Comparison of ENCODE assay signal across 10 cellular contexts in the genomic region with DNA sequence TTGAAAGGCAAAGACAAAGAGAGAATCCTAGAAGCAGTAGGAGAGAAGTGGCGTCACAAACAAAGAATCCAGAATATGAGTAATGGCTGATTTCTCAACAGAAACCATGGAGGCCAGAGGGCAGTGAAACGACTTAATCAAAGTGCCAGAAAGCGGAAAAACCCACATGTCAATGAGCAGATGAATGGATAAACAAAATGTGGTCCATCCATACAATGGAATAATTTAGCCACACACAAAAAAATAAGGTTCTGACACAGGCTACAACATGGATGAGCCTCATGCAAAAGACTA. TPM values are rescaled to one million over a fixed set of nuclear protein-coding genes. Genes with fewer than 3 reads are reported as not detected.
DNase-seq lines count a peak whose midpoint lies in the region; ATAC-seq and TF ChIP-seq lines count a peak whose summit lies in the region.
"Had no signal": no experiment of that assay in that cellular context is flagged by ENCODE, and none has a peak within 500 bp of the region (broad histone marks: within the 10 kb centered on the region; RNA-seq: fewer than 3 reads in every experiment).

No MANE protein-coding gene starts in this region.

- no peak for TF ChIP-seq CTCF in epithelial cell of esophagus (IDR thresholded peaks at IDR 0.05; ENCODE audit: insufficient read depth, low read depth, low read length, missing control alignments)

- ATAC-seq in sciatic nerve (no peak), GM21381 (IDR thresholded peaks at IDR 0.05; ENCODE audit: unreplicated experiment) (no peak)

- H3K4me3 ChIP-seq in epithelial cell of esophagus (ENCODE audit: low read length) = no peak overlapping the region
- H3K4me3 ChIP-seq: cardiac muscle cell, neural progenitor cell had no signal

- intact Hi-C loops in sciatic nerve (cut with DNase I) = no loop called here

- DNase-seq in GM03348 (ENCODE audit: low spot score) = peak; percentile 71
- peak; percentile 74 for DNase-seq in NCI-H226
- DNase-seq in epithelial cell of esophagus (ENCODE audit: low read depth) = peak; percentile 88
- peak; percentile 2 for DNase-seq in sciatic nerve (ENCODE audit: low spot score)
- no peak for DNase-seq in NCI-H2029 treated with DMSO at 0.1 percent for 48 hours (lab: John Stamatoyannopoulos, UW)
- DNase-seq in NCI-H748 treated with DMSO at 0.1 percent for 48 hours (lab: John Stamatoyannopoulos, UW) = no peak
- DNase-seq: MM.1S had no signal

RNA-seq across cellular contexts. Expression of a gene that starts 52.2 kb away (rescaled TPM):
- total RNA-seq in sciatic nerve = 76.3 TPM

Comparison
In these comparisons a context has a peak if more than half of its experiments do, and no peak if none do; other contexts are left out.
1. DNase-seq: peak in GM03348 (single experiment), NCI-H226 (single experiment), epithelial cell of esophagus (single experiment) and sciatic nerve (single experiment); none in NCI-H2029 treated with DMSO at 0.1 percent for 48 hours (single experiment) and NCI-H748 treated with DMSO at 0.1 percent for 48 hours (single experiment).